In the genomic region with DNA sequence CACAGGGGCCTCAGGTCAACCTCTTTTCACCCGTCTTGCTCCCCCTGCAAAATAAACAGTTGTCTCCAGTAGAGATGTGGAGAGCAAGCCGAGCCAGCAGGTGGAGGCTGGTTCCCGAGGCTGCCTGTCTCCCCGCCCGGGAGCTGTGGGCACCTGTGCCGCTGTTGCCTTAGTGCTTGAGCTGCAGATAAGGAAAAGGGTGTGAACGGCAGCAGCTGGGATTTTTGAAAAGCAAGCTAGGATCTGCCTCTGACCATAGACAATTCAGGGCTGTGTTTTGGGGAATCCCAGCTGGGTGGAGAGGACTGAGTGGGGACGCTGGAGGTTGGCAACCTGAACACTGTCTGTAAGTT, we compare ENCODE assay signal across 1 cellular context.
TF ChIP-seq lines count a peak whose summit lies in the region.

No MANE protein-coding gene starts in this region.

TF ChIP-seq in WTC11, 78 proteins besides CTCF, POLR2A, EP300 and RAD21 (continued from another document):
- TF ChIP-seq, protein P1, sequence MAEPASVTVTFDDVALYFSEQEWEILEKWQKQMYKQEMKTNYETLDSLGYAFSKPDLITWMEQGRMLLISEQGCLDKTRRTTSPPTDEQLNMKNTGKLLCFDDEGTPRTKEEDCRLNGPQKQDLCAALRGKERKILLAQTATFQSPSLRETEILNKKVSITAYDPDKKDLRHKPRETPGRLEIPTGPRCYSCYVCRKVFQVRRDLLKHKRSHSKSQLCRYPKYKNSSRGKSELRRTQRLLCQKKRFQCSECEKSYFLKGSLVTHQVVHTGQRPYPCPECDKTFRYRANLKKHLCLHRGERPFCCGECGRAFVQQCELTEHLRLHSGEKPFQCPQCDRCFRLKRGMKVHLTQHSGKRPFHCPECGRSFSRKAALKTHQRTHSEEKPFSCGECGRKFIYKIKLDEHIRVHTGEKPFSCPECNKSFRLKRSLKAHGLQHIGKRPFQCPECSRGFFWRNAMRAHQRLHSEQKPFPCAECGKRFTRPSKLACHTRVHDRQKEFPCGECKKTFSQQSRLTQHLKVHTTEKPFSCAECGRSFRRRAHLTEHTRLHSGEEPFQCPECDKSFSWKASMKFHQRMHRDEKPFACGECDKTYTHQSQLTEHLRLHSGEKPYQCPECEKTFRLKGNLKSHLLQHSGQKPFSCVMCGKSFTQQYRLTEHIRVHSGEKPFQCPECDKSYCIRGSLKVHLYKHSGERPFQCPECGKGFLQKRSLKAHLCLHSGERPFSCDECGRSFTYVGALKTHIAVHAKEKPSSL (CRISPR knock-in tag; conservative IDR thresholded peaks at IDR 0.05), result no peak
- TF ChIP-seq KAT7 (CRISPR knock-in tag; IDR thresholded peaks at IDR 0.05; ENCODE audit: borderline replicate concordance) (no peak), PRDM15 (CRISPR knock-in tag; IDR thresholded peaks at IDR 0.05) (no peak), TP53 (CRISPR knock-in tag; IDR thresholded peaks at IDR 0.05) (no peak), ZNF416 (CRISPR knock-in tag; IDR thresholded peaks at IDR 0.05) (no peak), CDX4 (CRISPR knock-in tag; IDR thresholded peaks at IDR 0.05; ENCODE audit: borderline replicate concordance) (no peak), RELA (CRISPR knock-in tag; IDR thresholded peaks at IDR 0.05; ENCODE audit: borderline replicate concordance) (no peak), GRHL2 (CRISPR knock-in tag; IDR thresholded peaks at IDR 0.05; ENCODE audit: insufficient replicate concordance, severe bottlenecking) (no peak)
